18 cellular contexts compared by ENCODE assay signal in genomic region chr10:86645111-86645445, GRCh38. TPM values are rescaled to one million over a fixed set of nuclear protein-coding genes. Genes with fewer than 3 reads are reported as not detected.
DNase-seq lines count a peak whose midpoint lies in the region; ATAC-seq and TF ChIP-seq lines count a peak whose summit lies in the region.
"Had no signal": no experiment of that assay in that cellular context is flagged by ENCODE, and none has a peak within 500 bp of the region (broad histone marks: within the 10 kb centered on the region; RNA-seq: fewer than 3 reads in every experiment).

No MANE protein-coding gene starts in this region.

- no peak for TF ChIP-seq EP300 in esophagus muscularis mucosa (IDR thresholded peaks at IDR 0.05)

- in situ Hi-C loops in gastrocnemius medialis (cut with MboI; ENCODE audit: low sequenced_read_pairs in 4 of 4) = no loop called here

- H3K4me3 ChIP-seq in esophagus muscularis mucosa (no peak overlapping the region), gastrocnemius medialis (no peak overlapping the region), WERI-Rb-1 (ENCODE audit: low read depth, low read length) (no peak overlapping the region)

- H3K27ac ChIP-seq in esophagus muscularis mucosa (replicated peaks in 1 of 4) (peak overlapping the region in 3 of 4 donors; percentile 16 to 61 (median 44)), gastrocnemius medialis (peak overlapping the region; percentile 14 to 74 (median 44)), WERI-Rb-1 (no peak overlapping the region)

- DNase-seq in stimulated activated naive CD8-positive, alpha-beta T cell treated with anti-CD3 and anti-CD28 coated beads, Interleukin-15, amount 100 ng/mL, for 72 hours = no peak
- DNase-seq in stimulated activated naive CD8-positive, alpha-beta T cell treated with anti-CD3 and anti-CD28 coated beads, Interleukin-15, Interleukin-2, amounts not matched to agents 100 U/mL and 50 U/mL, for 24 hours = no peak
- no peak for DNase-seq in esophagus muscularis mucosa (ENCODE audit: extremely low spot score)
- no peak for DNase-seq in gastrocnemius medialis
- DNase-seq in WERI-Rb-1 = no peak
- DNase-seq: CD4-positive, alpha-beta memory T cell; DMS79 treated with DMSO at 0.1 percent for 48 hours; IMR-90; NCI-H1417 treated with DMSO at 0.1 percent for 48 hours; NCI-H2029; NCI-H510A; SIG-M5 had no signal

- no peak for TF ChIP-seq POLR2A in esophagus muscularis mucosa (IDR thresholded peaks at IDR 0.05; ENCODE audit: low read depth)
- TF ChIP-seq POLR2A in gastrocnemius medialis (IDR thresholded peaks at IDR 0.05) = no peak

- peaks cover 5 to 8% of the 10 kb centered on the region in 2 donors for H3K9me3 Mint-ChIP-seq in stimulated activated naive CD8-positive, alpha-beta T cell treated with anti-CD3 and anti-CD28 coated beads, Interleukin-15, amount 100 ng/mL, for 72 hours
- H3K9me3 Mint-ChIP-seq in stimulated activated memory B cell treated with anti-CD40 and anti-IgM and Interleukin-4, amounts not matched to agents 10 μg/mL and 1 μg/mL and 100 μg/mL, for 72 hours = peaks cover 3% of the 10 kb centered on the region

- peaks cover 16 to 48% (median 40%) of the 10 kb centered on the region in 4 donors for H3K4me1 ChIP-seq in esophagus muscularis mucosa
- H3K4me1 ChIP-seq in gastrocnemius medialis = peaks cover 31 to 34% of the 10 kb centered on the region in 2 donors

- no peaks in the 10 kb centered on the region for H3K36me3 Mint-ChIP-seq in stimulated activated memory B cell treated with anti-CD40 and anti-IgM and Interleukin-4, amounts not matched to agents 10 μg/mL and 1 μg/mL and 100 μg/mL, for 72 hours

- H3K36me3 ChIP-seq in esophagus muscularis mucosa (no peaks in the 10 kb centered on the region), gastrocnemius medialis (no peaks in the 10 kb centered on the region), WERI-Rb-1 (no peaks in the 10 kb centered on the region)

- TF ChIP-seq CTCF in esophagus muscularis mucosa (IDR thresholded peaks at IDR 0.05) (no peak), gastrocnemius medialis (IDR thresholded peaks at IDR 0.05 in 4 of 5, conservative IDR thresholded peaks at IDR 0.05 in 1 of 5) (no peak), WERI-Rb-1 (IDR thresholded peaks at IDR 0.05; ENCODE audit: low read depth, low read length) (no peak)

- intact Hi-C loops in esophagus muscularis mucosa (cut with DNase I) (no loop called here), gastrocnemius medialis (cut with DNase I; ENCODE audit: low total_unique reads) (no loop called here)

- peak overlapping the region in 1 of 2 donors; percentile 69 for H3K27ac Mint-ChIP-seq in stimulated activated naive CD8-positive, alpha-beta T cell treated with anti-CD3 and anti-CD28 coated beads, Interleukin-15, amount 100 ng/mL, for 72 hours
- no peak overlapping the region for H3K27ac Mint-ChIP-seq in stimulated activated memory B cell treated with anti-CD40 and anti-IgM and Interleukin-4, amounts not matched to agents 10 μg/mL and 1 μg/mL and 100 μg/mL, for 72 hours
- H3K27ac Mint-ChIP-seq: B cell; CD4-positive, alpha-beta memory T cell had no signal

- peak; percentile 15 for ATAC-seq in stimulated activated naive CD8-positive, alpha-beta T cell treated with anti-CD3 and anti-CD28 coated beads, Interleukin-15, amount 100 ng/mL, for 72 hours
- ATAC-seq in stimulated activated naive CD8-positive, alpha-beta T cell treated with anti-CD3 and anti-CD28 coated beads, Interleukin-15, Interleukin-2, amounts not matched to agents 100 U/mL and 50 U/mL, for 24 hours = no peak
- no peak for ATAC-seq in gastrocnemius medialis
- ATAC-seq in HG03196 (IDR thresholded peaks at IDR 0.05; ENCODE audit: unreplicated experiment) = no peak
- no peak for ATAC-seq in GM21529 (IDR thresholded peaks at IDR 0.05; ENCODE audit: unreplicated experiment)
- no peak for ATAC-seq in stimulated activated memory B cell treated with anti-CD40 and anti-IgM and Interleukin-4, amounts not matched to agents 10 μg/mL and 1 μg/mL and 100 μg/mL, for 72 hours

- H3K4me3 Mint-ChIP-seq in stimulated activated naive CD8-positive, alpha-beta T cell treated with anti-CD3 and anti-CD28 coated beads, Interleukin-15, amount 100 ng/mL, for 72 hours = no peak overlapping the region
- H3K4me3 Mint-ChIP-seq in stimulated activated memory B cell treated with anti-CD40 and anti-IgM and Interleukin-4, amounts not matched to agents 10 μg/mL and 1 μg/mL and 100 μg/mL, for 72 hours = no peak overlapping the region
- H3K4me3 Mint-ChIP-seq: B cell; CD4-positive, alpha-beta memory T cell had no signal

- H3K9me3 ChIP-seq in esophagus muscularis mucosa (no peaks in the 10 kb centered on the region), gastrocnemius medialis (no peaks in the 10 kb centered on the region), WERI-Rb-1 (ENCODE audit: severe bottlenecking) (peaks cover 6% of the 10 kb centered on the region)

- H3K27me3 ChIP-seq in esophagus muscularis mucosa (no peaks in the 10 kb centered on the region), gastrocnemius medialis (no peaks in the 10 kb centered on the region), WERI-Rb-1 (ENCODE audit: insufficient read depth, low read depth, severe bottlenecking) (no peaks in the 10 kb centered on the region)

- H3K27me3 Mint-ChIP-seq in stimulated activated naive CD8-positive, alpha-beta T cell treated with anti-CD3 and anti-CD28 coated beads, Interleukin-15, amount 100 ng/mL, for 72 hours = peaks cover 4% of the 10 kb centered on the region
- peaks cover 9% of the 10 kb centered on the region for H3K27me3 Mint-ChIP-seq in stimulated activated memory B cell treated with anti-CD40 and anti-IgM and Interleukin-4, amounts not matched to agents 10 μg/mL and 1 μg/mL and 100 μg/mL, for 72 hours
- H3K27me3 Mint-ChIP-seq: CD4-positive, alpha-beta memory T cell had no signal

- peaks cover 21% of the 10 kb centered on the region for H3K4me1 Mint-ChIP-seq in stimulated activated naive CD8-positive, alpha-beta T cell treated with anti-CD3 and anti-CD28 coated beads, Interleukin-15, amount 100 ng/mL, for 72 hours
- peaks cover 13% of the 10 kb centered on the region for H3K4me1 Mint-ChIP-seq in stimulated activated memory B cell treated with anti-CD40 and anti-IgM and Interleukin-4, amounts not matched to agents 10 μg/mL and 1 μg/mL and 100 μg/mL, for 72 hours

- WGBS in esophagus muscularis mucosa = 100% methylated on average over 1 of the region's 2 CpGs

RNA-seq across cellular contexts. Expression of gene OPN4, which starts 9.3 kb away (rescaled TPM):
- total RNA-seq in esophagus muscularis mucosa (under 1 TPM in 1 of 4 donors, not detected in 3; 0.32 TPM), gastrocnemius medialis (1 to 10 TPM in 1 of 4 donors, under 1 TPM in 2, not detected in 1; 0.13 to 4.2 (median 0.92) TPM)
- total RNA-seq: B cell; CD4-positive, alpha-beta memory T cell; H1; HT-29; IMR-90 had no signal

RNA-seq across cellular contexts. Expression of gene LDB3, which starts 23.2 kb away (rescaled TPM):
- total RNA-seq in esophagus muscularis mucosa (10 to 100 TPM; 12.6 to 42.3 (median 21.6) TPM), gastrocnemius medialis (100 to 1,000 TPM; 164 to 305 (median 227) TPM)
- total RNA-seq: HT-29 had no signal
